Comparison of ENCODE assay signal across 25 cellular contexts in the genomic region with DNA sequence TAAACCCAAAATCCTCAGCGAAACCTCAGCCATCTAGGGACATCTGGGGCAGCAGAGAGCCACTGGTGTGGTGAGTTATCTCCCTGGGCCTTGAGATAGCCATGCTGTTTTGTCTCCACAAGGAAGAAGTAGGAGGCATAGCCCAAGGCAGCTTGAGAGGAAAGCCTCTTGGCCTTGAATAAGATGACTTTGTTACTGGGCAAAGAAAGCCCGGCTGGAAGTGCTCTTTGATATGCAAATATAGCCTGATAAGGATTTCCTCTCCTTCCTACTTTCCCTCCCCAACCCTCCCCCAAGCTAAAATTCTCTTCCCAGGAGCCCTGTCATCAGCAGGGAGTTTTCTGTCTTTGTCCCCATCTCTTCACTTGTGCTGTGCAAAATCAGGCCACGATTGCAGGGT.
DNase-seq lines count a peak whose midpoint lies in the region; ATAC-seq, FAIRE-seq and TF ChIP-seq lines count a peak whose summit lies in the region.
"Had no signal": no experiment of that assay in that cellular context is flagged by ENCODE, and none has a peak within 500 bp of the region (broad histone marks: within the 10 kb centered on the region; RNA-seq: fewer than 3 reads in every experiment).

No MANE protein-coding gene starts in this region.

- H2AK5ac ChIP-seq in H1 (ENCODE audit: low read depth, low read length), result 0 out of 2 replicates have a peak overlapping the region, but pooled peaks have one; percentile 80

- H3K9me3 ChIP-seq in H1 (ENCODE audit: insufficient read depth in 2 of 2, low read depth in 1 of 2, low read length in 1 of 2), result peaks cover 0 to 7% of the 10 kb centered on the region in 2 experiments; a peak in 3 of 4 replicates
- no peaks in the 10 kb centered on the region for H3K9me3 ChIP-seq in small intestine (ENCODE audit: control insufficient read depth, low read depth)

- no peak for ATAC-seq in GM21717 (IDR thresholded peaks at IDR 0.05; ENCODE audit: unreplicated experiment)
- ATAC-seq: HCT116 had no signal

- POLR2A ChIA-PET in H1 (lab: Charles Lee; ENCODE audit: partially characterized antibody), result interaction anchor here (0.5 kb wide), 1 partner anchor 285 kb away, joined by 4 read pairs; no protein-coding TSS in a partner anchor

- H3K79me1 ChIP-seq in H1 (ENCODE audit: low read depth, low read length), result no peaks in the 10 kb centered on the region

- DNase-seq in H7, result peak; percentile 60
- DNase-seq in H1 (ENCODE audit: low read depth in 1 of 2, low spot score in 2 of 2), result peak in 1 of 2 experiments; percentile 21
- DNase-seq in iPS-NIHi11 (ENCODE audit: low spot score), result peak; percentile 61
- DNase-seq in small intestine, result peak; percentile 61
- no peak for DNase-seq in NCI-H1436 treated with DMSO at 0.1 percent for 48 hours (lab: John Stamatoyannopoulos, UW)
- no peak for DNase-seq in NCI-H1694 treated with DMSO at 0.1 percent for 48 hours (lab: John Stamatoyannopoulos, UW)
- DNase-seq: Calu3; CD8-positive, alpha-beta memory T cell; DMS153; GDM1; Karpas-422; MV-4-11; NCI-H1105 treated with DMSO at 0.1 percent for 48 hours; NCI-H1694; NCI-H2081 treated with DMSO at 0.1 percent for 48 hours; NCI-H2171 treated with DMSO at 0.1 percent for 48 hours; NCI-H524 treated with DMSO at 0.1 percent for 48 hours; NCI-H82; OCI-M1; Right ventricle myocardium superior had no signal

- no peak overlapping the region for H3K4ac ChIP-seq in H1 (replicated peaks; ENCODE audit: insufficient read length, low read depth, low read length)

- no peak overlapping the region; the same call in 1 of the 2 replicates for H3K18ac ChIP-seq in H1 (ENCODE audit: extremely low read depth, low read length)

- WGBS in H1 (ENCODE audit: extremely low coverage in 1 of 2, insufficient coverage in 1 of 2, insufficient read length in 1 of 2, insufficient replicate concordance in 2 of 2, low coverage in 1 of 2, low lambda C conversion rate in 2 of 2, missing lambda C conversion rate in 1 of 2), 2 experiments, result 58% methylated on average over 3 of the region's 3 CpGs; no CpG with 5 or more reads in 1 of the 2 experiments
- 42 to 63% (median 43%) methylated on average over 3 of the region's 3 CpGs for WGBS in small intestine, 3 donors

- H3K27ac ChIP-seq in H1 (ENCODE audit: low read depth, low read length), result no peak overlapping the region
- peak overlapping the region in 1 of 2 donors; percentile 59 for H3K27ac ChIP-seq in small intestine (ENCODE audit: low read depth in 1 of 2, low read length in 1 of 2)
- H3K27ac ChIP-seq: C4-2B had no signal

- TF ChIP-seq POLR2A in H1 (IDR thresholded peaks at IDR 0.05; ENCODE audit: control extremely low read depth in 1 of 2, low read depth in 2 of 2, low read length in 2 of 2), result no peak

- H4K8ac ChIP-seq in H1 (ENCODE audit: extremely low read depth, insufficient read depth, low read length), result no peak overlapping the region

- H3K36me3 ChIP-seq in H7 (replicated peaks; ENCODE audit: control insufficient read depth, insufficient read depth, low read length), result no peaks in the 10 kb centered on the region
- H3K36me3 ChIP-seq in H1 (ENCODE audit: control insufficient read depth in 2 of 4, insufficient read depth in 4 of 4, low read length in 3 of 4), result no peaks in the 10 kb centered on the region; a peak in 1 of 8 replicates
- no peaks in the 10 kb centered on the region for H3K36me3 ChIP-seq in small intestine (ENCODE audit: control insufficient read depth in 2 of 2, insufficient read depth in 2 of 2, low read length in 2 of 2)

- no peak overlapping the region for H3K14ac ChIP-seq in H1 (ENCODE audit: insufficient read length)

- H3K79me2 ChIP-seq in H1 (ENCODE audit: control insufficient read depth in 1 of 2, insufficient read depth in 2 of 2, low read length in 2 of 2), result no peaks in the 10 kb centered on the region

- H2BK120ac ChIP-seq in H1 (replicated peaks; ENCODE audit: low read depth, low read length), result no peak overlapping the region

- H3K27me3 ChIP-seq in H7 (ENCODE audit: control insufficient read depth, insufficient read depth, low read length) (no peaks in the 10 kb centered on the region), H1 (replicated peaks in 1 of 4; ENCODE audit: control insufficient read depth in 3 of 4, extremely low read depth in 1 of 4, insufficient read depth in 3 of 4, low read length in 3 of 4) (no peaks in the 10 kb centered on the region), small intestine (ENCODE audit: control insufficient read depth in 2 of 2, insufficient read depth in 2 of 2, low read length in 2 of 2) (no peaks in the 10 kb centered on the region)

- H4K5ac ChIP-seq in H1 (ENCODE audit: insufficient read length, low read depth, low read length), result peak overlapping the region; percentile 16

- CTCF ChIA-PET in H1 (lab: Charles Lee; ENCODE audit: partially characterized antibody), result interaction anchor here (0.5 to 2.1 kb wide), 4 partner anchors 20 to 696 kb away, joined by 3 to 6 read pairs (median 4); no protein-coding TSS in a partner anchor

- no peak overlapping the region for H2BK20ac ChIP-seq in H1 (ENCODE audit: low read length)

- FAIRE-seq in H1 (lab: Jason Lieb, UNC) (peak; percentile 57), small intestine (lab: Jason Lieb, UNC) (no peak)
- FAIRE-seq: A204.1, HTR-8/SVneo had no signal

- H3K9ac ChIP-seq in H1 (replicated peaks in 1 of 4; ENCODE audit: extremely low read depth in 1 of 4, low read depth in 3 of 4, low read length in 3 of 4), result no peak overlapping the region

- H3K23me2 ChIP-seq in H1 (ENCODE audit: low read depth, low read length), result 0 out of 2 replicates have a peak, but pooled peaks cover 2% of the 10 kb centered on the region

- H3K4me1 ChIP-seq in H1 (replicated peaks in 1 of 4; ENCODE audit: control insufficient read depth in 3 of 4, insufficient read depth in 4 of 4, low read length in 3 of 4) (peaks cover 2 to 10% (median 6%) of the 10 kb centered on the region in 4 experiments; a peak in 5 of 7 replicates), small intestine (ENCODE audit: control insufficient read depth in 2 of 2, insufficient read depth in 1 of 2, low read depth in 1 of 2, low read length in 1 of 2) (peaks cover 3% of the 10 kb centered on the region in 2 donors)

- H3K4me2 ChIP-seq in H1 (ENCODE audit: insufficient read depth in 1 of 2, low read depth in 2 of 2, low read length in 2 of 2), result peak overlapping the region; percentile 6 to 31; a peak in 2 of 4 replicates

- peak overlapping the region; percentile 80; the same call in 1 of the 2 replicates for H2BK5ac ChIP-seq in H1 (ENCODE audit: low read depth, low read length)

- no peak overlapping the region for H2AFZ ChIP-seq in H1 (ENCODE audit: low read length)

- peak overlapping the region; percentile 39; the same call in 1 of the 2 replicates for H2BK12ac ChIP-seq in H1 (ENCODE audit: low read depth, low read length)

- TF ChIP-seq RAD21 in H1 (IDR thresholded peaks at IDR 0.05 in 1 of 2, conservative IDR thresholded peaks at IDR 0.05 in 1 of 2; ENCODE audit: low read depth in 2 of 2, low read length in 2 of 2), result no peak; a peak in 1 of 4 replicates

- H2BK15ac ChIP-seq in H1 (ENCODE audit: low read length), result no peak overlapping the region

- no peak overlapping the region for H3K56ac ChIP-seq in H1 (replicated peaks; ENCODE audit: insufficient read length, low read depth, low read length)

- TF ChIP-seq EP300 in H1 (IDR thresholded peaks at IDR 0.05; ENCODE audit: borderline replicate concordance in 1 of 2, low read depth in 2 of 2, low read length in 2 of 2), result no peak

- H4K91ac ChIP-seq in H1 (replicated peaks; ENCODE audit: insufficient read length, low read length), result no peak overlapping the region

- no peak for TF ChIP-seq CTCF in H1 (IDR thresholded peaks at IDR 0.05; ENCODE audit: control extremely low read depth in 1 of 3, insufficient read depth in 1 of 3, low read depth in 1 of 3, low read length in 3 of 3)

- no peak overlapping the region for H3K4me3 ChIP-seq in H7 (ENCODE audit: insufficient read depth, low read depth, low read length)
- H3K4me3 ChIP-seq in H1 (ENCODE audit: extremely low read depth in 1 of 4, insufficient read depth in 2 of 4, low read depth in 3 of 4, low read length in 4 of 4), result no peak overlapping the region
- no peak overlapping the region for H3K4me3 ChIP-seq in small intestine (ENCODE audit: low read depth in 1 of 2, low read length in 2 of 2)

- H3K23ac ChIP-seq in H1 (ENCODE audit: insufficient read length), result no peak overlapping the region

- no peaks in the 10 kb centered on the region for H4K20me1 ChIP-seq in H1 (replicated peaks in 1 of 2; ENCODE audit: control insufficient read depth in 1 of 2, insufficient read depth in 2 of 2, low read length in 2 of 2)

TF ChIP-seq in H1, 55 proteins besides CTCF, POLR2A, EP300 and RAD21:
- TF ChIP-seq GTF2F1 (IDR thresholded peaks at IDR 0.05; ENCODE audit: borderline replicate concordance, low read depth, low read length), result no peak
- TF ChIP-seq KDM1A (IDR thresholded peaks at IDR 0.05; ENCODE audit: borderline replicate concordance, low read length), result no peak
- TF ChIP-seq, protein P1, sequence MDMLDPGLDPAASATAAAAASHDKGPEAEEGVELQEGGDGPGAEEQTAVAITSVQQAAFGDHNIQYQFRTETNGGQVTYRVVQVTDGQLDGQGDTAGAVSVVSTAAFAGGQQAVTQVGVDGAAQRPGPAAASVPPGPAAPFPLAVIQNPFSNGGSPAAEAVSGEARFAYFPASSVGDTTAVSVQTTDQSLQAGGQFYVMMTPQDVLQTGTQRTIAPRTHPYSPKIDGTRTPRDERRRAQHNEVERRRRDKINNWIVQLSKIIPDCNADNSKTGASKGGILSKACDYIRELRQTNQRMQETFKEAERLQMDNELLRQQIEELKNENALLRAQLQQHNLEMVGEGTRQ (IDR thresholded peaks at IDR 0.05; ENCODE audit: low read length), result no peak
- TF ChIP-seq POU5F1 (IDR thresholded peaks at IDR 0.05; ENCODE audit: low read depth, low read length), result no peak
- no peak for TF ChIP-seq TAF1 (IDR thresholded peaks at IDR 0.05; ENCODE audit: low read depth, low read length)
- TF ChIP-seq BRCA1 (IDR thresholded peaks at IDR 0.05; ENCODE audit: low read depth, low read length), result no peak
- no peak for TF ChIP-seq CREB1 (IDR thresholded peaks at IDR 0.05)
- TF ChIP-seq CEBPB (IDR thresholded peaks at IDR 0.05; ENCODE audit: low read depth, low read length), result no peak

Comparison
In these comparisons a context has a peak if more than half of its experiments do, and no peak if none do; other contexts are left out.
1. DNase-seq: peak in H7 (single experiment), iPS-NIHi11 (single experiment) and small intestine (single experiment); none in NCI-H1436 treated with DMSO at 0.1 percent for 48 hours (single experiment) and NCI-H1694 treated with DMSO at 0.1 percent for 48 hours (single experiment).